ENCODE assay signal across 10 cellular contexts in genomic region chr5:119274024-119274766, GRCh38.
DNase-seq lines count a peak whose midpoint lies in the region; ATAC-seq and TF ChIP-seq lines count a peak whose summit lies in the region.
"Had no signal": no experiment of that assay in that cellular context is flagged by ENCODE, and none has a peak within 500 bp of the region (broad histone marks: within the 10 kb centered on the region; RNA-seq: fewer than 3 reads in every experiment).

No MANE protein-coding gene starts in this region.

- TF ChIP-seq CTCF in RWPE1 (conservative IDR thresholded peaks at IDR 0.05; ENCODE audit: low read depth) (no peak), foreskin keratinocyte (conservative IDR thresholded peaks at IDR 0.05) (no peak), thoracic aorta (IDR thresholded peaks at IDR 0.05) (no peak)

- no peak for DNase-seq in activated CD4-positive, alpha-beta T cell treated with anti-CD3 and anti-CD28 coated beads for 36 hours
- no peak for DNase-seq in activated CD4-positive, alpha-beta T cell treated with anti-CD3 and anti-CD28 coated beads for 4 hours
- DNase-seq in RWPE1 (ENCODE audit: low spot score) (peak; percentile 92), foreskin keratinocyte (peak; percentile 90 to 92), thoracic aorta (ENCODE audit: low spot score) (no peak), GM19238 (ENCODE audit: insufficient read length, low spot score) (no peak), CD1c-positive myeloid dendritic cell (ENCODE audit: extremely low spot score) (no peak)
- no peak for DNase-seq in stimulated activated CD8-positive, alpha-beta memory T cell treated with anti-CD3 and anti-CD28 coated beads, Interleukin-4, amount 100 ng/mL, for 48 hours
- DNase-seq: dorsolateral prefrontal cortex had no signal

- H3K27me3 Mint-ChIP-seq in activated CD4-positive, alpha-beta T cell treated with anti-CD3 and anti-CD28 coated beads for 36 hours = no peaks in the 10 kb centered on the region

- no peak overlapping the region; the same call in 1 of the 2 replicates for H3K27ac ChIP-seq in RWPE1
- H3K27ac ChIP-seq in foreskin keratinocyte = peak overlapping the region; percentile 94
- peak overlapping the region; percentile 32 to 56 for H3K27ac ChIP-seq in thoracic aorta
- H3K27ac ChIP-seq: psoas muscle had no signal

- peak overlapping the region; percentile 96 for H3K27ac Mint-ChIP-seq in activated CD4-positive, alpha-beta T cell treated with anti-CD3 and anti-CD28 coated beads for 36 hours

- H3K36me3 ChIP-seq in thoracic aorta = no peaks in the 10 kb centered on the region

- no peaks in the 10 kb centered on the region for H3K9me3 Mint-ChIP-seq in activated CD4-positive, alpha-beta T cell treated with anti-CD3 and anti-CD28 coated beads for 36 hours (ENCODE audit: low read depth)

- intact Hi-C loops in activated CD4-positive, alpha-beta T cell treated with anti-CD3 and anti-CD28 coated beads for 36 hours (cut with DNase I, micrococcal nuclease) = loop anchor here (1.0 to 5.0 kb wide), 8 partner anchors 35 to 138 kb away; no protein-coding TSS in a partner anchor

- no peaks in the 10 kb centered on the region for H3K27me3 ChIP-seq in foreskin keratinocyte
- no peaks in the 10 kb centered on the region for H3K27me3 ChIP-seq in thoracic aorta (replicated peaks; ENCODE audit: insufficient read depth)
- H3K27me3 ChIP-seq: dorsolateral prefrontal cortex had no signal

- peak overlapping the region; percentile 96 for H3K4me3 Mint-ChIP-seq in activated CD4-positive, alpha-beta T cell treated with anti-CD3 and anti-CD28 coated beads for 36 hours

- H3K4me3 ChIP-seq in thoracic aorta = no peak overlapping the region
- H3K4me3 ChIP-seq: dorsolateral prefrontal cortex, psoas muscle had no signal

- H3K9me3 ChIP-seq in thoracic aorta = no peaks in the 10 kb centered on the region
- H3K9me3 ChIP-seq: psoas muscle had no signal

- peaks cover 62% of the 10 kb centered on the region for H3K36me3 Mint-ChIP-seq in activated CD4-positive, alpha-beta T cell treated with anti-CD3 and anti-CD28 coated beads for 36 hours (ENCODE audit: low read depth)

- ATAC-seq in activated CD4-positive, alpha-beta T cell treated with anti-CD3 and anti-CD28 coated beads for 36 hours = peak; percentile 0
- peak; percentile 88 for ATAC-seq in foreskin keratinocyte
- no peak for ATAC-seq in thoracic aorta (ENCODE audit: insufficient number of reproducible peaks, low FRiP score, low read depth)
- ATAC-seq: psoas muscle had no signal

- CTCF ChIA-PET in activated CD4-positive, alpha-beta T cell treated with anti-CD3 and anti-CD28 coated beads for 36 hours (lab: Charles Lee) = interaction anchor here (0.7 to 2.8 kb wide), 22 partner anchors 7 to 287 kb away, joined by 3 to 12 read pairs (median 4); partner anchors contain the start of gene DTWD2
- CTCF ChIA-PET in RWPE1 (lab: Yijun Ruan, JAX) = interaction anchor here (0.6 to 0.9 kb wide), 6 partner anchors 9 to 430 kb away, joined by 3 to 8 read pairs (median 3); no protein-coding TSS in a partner anchor

- POLR2A ChIA-PET in activated CD4-positive, alpha-beta T cell treated with anti-CD3 and anti-CD28 coated beads for 36 hours (lab: Charles Lee) = interaction anchor here (0.6 to 1.6 kb wide), 7 partner anchors 12 to 91 kb away, joined by 3 to 6 read pairs (median 5); no protein-coding TSS in a partner anchor
- POLR2A ChIA-PET in RWPE1 (lab: Yijun Ruan, JAX; ENCODE audit: low non-redundant PET) = no interaction called here

- peaks cover 17% of the 10 kb centered on the region for H3K4me1 ChIP-seq in foreskin keratinocyte
- peaks cover 40 to 64% of the 10 kb centered on the region in 2 donors for H3K4me1 ChIP-seq in thoracic aorta (ENCODE audit: control insufficient read depth in 1 of 2, low read depth in 2 of 2)
- H3K4me1 ChIP-seq: psoas muscle had no signal

- peaks cover 82% of the 10 kb centered on the region for H3K4me1 Mint-ChIP-seq in activated CD4-positive, alpha-beta T cell treated with anti-CD3 and anti-CD28 coated beads for 36 hours

Comparison
In these comparisons a context has a peak if more than half of its experiments do, and no peak if none do; other contexts are left out.
1. DNase-seq: peak in RWPE1 (single experiment) and foreskin keratinocyte (2 of 2); none in activated CD4-positive, alpha-beta T cell treated with anti-CD3 and anti-CD28 coated beads for 36 hours (single experiment), activated CD4-positive, alpha-beta T cell treated with anti-CD3 and anti-CD28 coated beads for 4 hours (0 of 2), thoracic aorta (single experiment), GM19238 (single experiment), stimulated activated CD8-positive, alpha-beta memory T cell treated with anti-CD3 and anti-CD28 coated beads, Interleukin-4, amount 100 ng/mL, for 48 hours (single experiment) and CD1c-positive myeloid dendritic cell (single experiment).